Comparison of ENCODE assay signal across 8 cellular contexts in the genomic region with DNA sequence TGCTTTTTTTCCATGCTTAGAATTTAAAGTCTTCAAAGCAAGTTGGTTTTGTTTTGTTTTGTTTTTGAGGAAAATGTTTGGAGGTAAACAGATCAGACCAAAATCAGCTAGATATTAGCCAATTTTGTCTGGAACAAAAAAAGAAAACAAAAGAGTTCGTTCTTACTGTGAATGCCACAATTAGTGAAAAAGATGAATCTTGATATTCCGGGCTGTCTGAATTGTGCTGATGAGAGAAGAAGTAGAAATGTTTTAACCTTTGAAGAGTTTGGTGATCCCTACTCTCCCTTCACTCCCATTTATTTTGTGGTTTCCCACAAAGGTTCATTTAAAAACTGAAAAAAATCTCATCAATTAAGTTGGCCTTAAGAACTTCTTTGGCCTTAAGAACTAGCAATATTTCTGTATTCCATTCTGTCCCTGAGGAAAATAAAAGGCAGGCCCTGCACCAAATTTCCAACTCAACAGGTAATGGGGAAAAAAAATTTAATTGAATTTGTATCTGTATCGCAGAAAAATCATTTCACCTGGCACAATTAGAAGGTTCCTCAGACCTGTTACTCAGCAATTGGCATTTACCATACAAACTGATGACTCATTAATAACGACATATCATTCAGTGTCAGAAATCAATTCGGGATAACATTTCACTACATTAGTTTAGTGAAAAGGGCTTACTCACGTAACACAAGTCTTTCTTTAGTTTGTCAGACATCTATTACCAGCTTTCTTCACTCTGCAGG. TPM values are rescaled to one million over a fixed set of nuclear protein-coding genes. Genes with fewer than 3 reads are reported as not detected.
DNase-seq lines count a peak whose midpoint lies in the region; ATAC-seq and TF ChIP-seq lines count a peak whose summit lies in the region.

No MANE protein-coding gene starts in this region.

- peak; percentile 7 for ATAC-seq in left lung

- intact Hi-C loops in left lung (cut with DNase I) (no loop called here), thyroid gland (cut with DNase I) (no loop called here)

- H3K27ac Mint-ChIP-seq in activated naive CD8-positive, alpha-beta T cell treated with anti-CD3 and anti-CD28 coated beads for 36 hours = peak overlapping the region; percentile 94

- in situ Hi-C loops in GM13976 (cut with MboI; ENCODE audit: low sequenced_read_pairs, unreplicated experiment) = no loop called here

- H3K27ac ChIP-seq in left lung = peak overlapping the region; percentile 69 to 93
- peak overlapping the region; percentile 53 to 98 (median 86) for H3K27ac ChIP-seq in thyroid gland

- DNase-seq in AG08395 (ENCODE audit: low spot score) = peak; percentile 2
- no peak for DNase-seq in H7
- DNase-seq in activated naive CD8-positive, alpha-beta T cell treated with anti-CD3 and anti-CD28 coated beads for 36 hours = no peak
- no peak for DNase-seq in left lung
- DNase-seq in thyroid gland = no peak
- no peak for DNase-seq in ureter (ENCODE audit: low spot score)
- no peak for DNase-seq in GM13976 (ENCODE audit: low spot score)
- DNase-seq in D341Med (ENCODE audit: low spot score) = no peak

- peaks cover 25% of the 10 kb centered on the region for H3K4me1 Mint-ChIP-seq in activated naive CD8-positive, alpha-beta T cell treated with anti-CD3 and anti-CD28 coated beads for 36 hours

- H3K4me3 Mint-ChIP-seq in activated naive CD8-positive, alpha-beta T cell treated with anti-CD3 and anti-CD28 coated beads for 36 hours = peak overlapping the region; percentile 87

- no peak for TF ChIP-seq POLR2A in thyroid gland (IDR thresholded peaks at IDR 0.05)

- WGBS in thyroid gland, 2 donors = 57 to 64% methylated on average over 6 of the region's 6 CpGs

- no peaks in the 10 kb centered on the region for H3K27me3 Mint-ChIP-seq in activated naive CD8-positive, alpha-beta T cell treated with anti-CD3 and anti-CD28 coated beads for 36 hours

- H3K9me3 ChIP-seq in left lung (no peaks in the 10 kb centered on the region), thyroid gland (no peaks in the 10 kb centered on the region)

- H3K4me1 ChIP-seq in left lung (peaks cover 0 to 27% of the 10 kb centered on the region in 2 donors), thyroid gland (peaks cover 23% of the 10 kb centered on the region in 2 donors)

- TF ChIP-seq CTCF in left lung (IDR thresholded peaks at IDR 0.05) (no peak), thyroid gland (IDR thresholded peaks at IDR 0.05) (no peak), GM13976 (IDR thresholded peaks at IDR 0.05; ENCODE audit: borderline replicate concordance, control extremely low read depth, extremely low read depth, insufficient read depth, missing control alignments) (no peak)

- H3K36me3 Mint-ChIP-seq in activated naive CD8-positive, alpha-beta T cell treated with anti-CD3 and anti-CD28 coated beads for 36 hours = peaks cover 6% of the 10 kb centered on the region

- H3K27me3 ChIP-seq in H7 (ENCODE audit: control insufficient read depth, insufficient read depth, low read length) (no peaks in the 10 kb centered on the region; the same call in 1 of the 2 replicates), left lung (no peaks in the 10 kb centered on the region), thyroid gland (no peaks in the 10 kb centered on the region)

- H3K4me3 ChIP-seq in H7 (ENCODE audit: insufficient read depth, low read depth, low read length) (peak overlapping the region; percentile 17), left lung (peak overlapping the region; percentile 45 to 52), thyroid gland (replicated peaks in 1 of 3) (peak overlapping the region in 2 of 3 donors; percentile 14 to 33)

- H3K36me3 ChIP-seq in H7 (replicated peaks; ENCODE audit: control insufficient read depth, insufficient read depth, low read length) (no peaks in the 10 kb centered on the region), left lung (no peaks in the 10 kb centered on the region), thyroid gland (no peaks in the 10 kb centered on the region)

- H3K9me3 Mint-ChIP-seq in activated naive CD8-positive, alpha-beta T cell treated with anti-CD3 and anti-CD28 coated beads for 36 hours = peaks cover 2% of the 10 kb centered on the region

RNA-seq across cellular contexts. Expression of gene GLIPR1L2, which starts 0.6 kb away (rescaled TPM):
- not detected in 2 replicates for total RNA-seq in H7 (2014; rRNA removed; shearing (Covaris generic))
- not detected for total RNA-seq in activated naive CD8-positive, alpha-beta T cell treated with anti-CD3 and anti-CD28 coated beads for 36 hours
- total RNA-seq in left lung = 1 to 10 TPM in 1 of 2 donors, under 1 TPM in 1; 0.52 to 1.2 TPM
- 1 to 10 TPM in 3 of 4 donors, under 1 TPM in 1; 0.38 to 6.5 (median 2.2) TPM for total RNA-seq in thyroid gland
- 0.62 TPM for total RNA-seq in ureter

RNA-seq across cellular contexts. Expression of gene GLIPR1L1, which starts 55.9 kb away (rescaled TPM):
- 12.8 and 17.6 TPM in 2 replicates for total RNA-seq in H7 (2014; rRNA removed; shearing (Covaris generic))
- not detected for total RNA-seq in activated naive CD8-positive, alpha-beta T cell treated with anti-CD3 and anti-CD28 coated beads for 36 hours
- total RNA-seq in left lung (not detected), thyroid gland (not detected), ureter (not detected)

Comparison
In these comparisons a context has a peak if more than half of its experiments do, and no peak if none do; other contexts are left out.
1. RNA of gene GLIPR1L1, which starts 55.9 kb away (total RNA-seq): 12.8 to 17.6 TPM in H7; not detected in activated naive CD8-positive, alpha-beta T cell treated with anti-CD3 and anti-CD28 coated beads for 36 hours, not detected in left lung, not detected in thyroid gland and not detected in ureter (single experiment); every median in the first group is over 10 times any median in the second.
2. Peak in every context shown above with its lines, with median percentiles within 50 percentile points of each other: H3K4me3 ChIP-seq.